In the genomic region with DNA sequence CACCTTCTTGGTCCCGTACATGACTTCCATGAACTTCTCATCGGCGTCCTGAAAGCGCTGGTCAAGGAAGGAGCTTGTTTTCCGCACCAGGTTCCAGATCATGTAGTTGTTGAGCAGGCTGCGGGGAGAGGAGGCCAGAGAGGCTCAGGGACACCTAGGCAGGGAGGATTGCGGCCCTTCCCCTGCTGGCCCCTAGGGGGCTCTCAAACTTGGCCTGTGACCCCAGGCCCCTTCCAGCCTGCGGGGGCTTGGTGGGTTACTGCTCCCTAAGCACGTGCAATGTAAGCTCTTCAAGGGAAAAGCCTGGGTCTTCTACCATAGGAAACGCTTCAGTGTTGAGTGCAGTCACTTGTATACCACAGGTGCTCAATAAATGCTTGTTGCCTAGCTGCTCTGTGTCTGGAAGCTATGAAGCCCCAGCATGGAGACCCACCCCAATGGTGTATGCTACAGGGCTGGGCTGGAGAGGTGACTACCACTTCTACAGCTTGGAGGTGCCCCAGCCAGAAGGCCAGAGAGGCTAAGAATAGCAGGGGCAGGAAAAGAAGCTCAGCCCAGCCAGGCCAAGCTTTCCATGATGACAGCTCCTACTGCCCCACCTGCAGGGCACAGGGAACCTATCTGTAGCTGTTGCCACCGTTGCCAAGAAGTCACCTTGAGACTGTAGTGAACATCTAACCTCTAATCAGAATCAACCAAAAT, we compare ENCODE assay signal across 14 cellular contexts. TPM values are rescaled to one million over a fixed set of nuclear protein-coding genes. Genes with fewer than 3 reads are reported as not detected.
DNase-seq lines count a peak whose midpoint lies in the region; ATAC-seq and TF ChIP-seq lines count a peak whose summit lies in the region.
"Had no signal": no experiment of that assay in that cellular context is flagged by ENCODE, and none has a peak within 500 bp of the region (broad histone marks: within the 10 kb centered on the region; RNA-seq: fewer than 3 reads in every experiment).

No MANE protein-coding gene starts in this region.

- H3K79me2 ChIP-seq in GM23248 (ENCODE audit: insufficient read depth): no peaks in the 10 kb centered on the region

- H3K27ac Mint-ChIP-seq in WTC11: no peak overlapping the region
- H3K27ac Mint-ChIP-seq: stimulated activated naive CD8-positive, alpha-beta T cell treated with anti-CD3 and anti-CD28 coated beads, Interleukin-15, Interleukin-2, amounts not matched to agents 100 ng/mL and 50 ng/mL, for 24 hours had no signal

- POLR2A ChIA-PET in WTC11 (lab: Charles Lee): interaction anchor here (0.6 kb wide), 1 partner anchor 158 kb away, joined by 3 read pairs; no protein-coding TSS in a partner anchor

- ATAC-seq in WTC11 (peak; percentile 88), GM18858 (IDR thresholded peaks at IDR 0.05; ENCODE audit: unreplicated experiment) (no peak)

- no peak overlapping the region for H3K9ac ChIP-seq in GM23248

- no peak overlapping the region for H2AFZ ChIP-seq in GM23248

- no peak overlapping the region for H3K4me3 Mint-ChIP-seq in WTC11
- H3K4me3 Mint-ChIP-seq: stimulated activated naive CD8-positive, alpha-beta T cell treated with anti-CD3 and anti-CD28 coated beads, Interleukin-15, Interleukin-2, amounts not matched to agents 100 ng/mL and 50 ng/mL, for 24 hours had no signal

- TF ChIP-seq CTCF in AG10803 (conservative IDR thresholded peaks at IDR 0.05; ENCODE audit: low read length) (peak; percentile 38), GM12872 (IDR thresholded peaks at IDR 0.05; ENCODE audit: insufficient read depth, low read depth, low read length) (peak; percentile 56), WTC11 (IDR thresholded peaks at IDR 0.05) (peak; percentile 66)

- H3K36me3 Mint-ChIP-seq in WTC11: peaks cover 11% of the 10 kb centered on the region

- H4K20me1 ChIP-seq in GM23248 (ENCODE audit: insufficient read depth): no peaks in the 10 kb centered on the region; the same call in 1 of the 2 replicates

- H3K4me2 ChIP-seq in GM23248 (ENCODE audit: unreplicated experiment): no peak overlapping the region

- H3F3A ChIP-seq in GM23248 (ENCODE audit: insufficient read depth): no peaks in the 10 kb centered on the region; the same call in 1 of the 2 replicates

- H3K27me3 Mint-ChIP-seq in WTC11 (ENCODE audit: low read depth): no peaks in the 10 kb centered on the region
- H3K27me3 Mint-ChIP-seq: stimulated activated naive CD8-positive, alpha-beta T cell treated with anti-CD3 and anti-CD28 coated beads, Interleukin-15, Interleukin-2, amounts not matched to agents 100 ng/mL and 50 ng/mL, for 24 hours had no signal

- H3K9me3 Mint-ChIP-seq in WTC11: peaks cover 4% of the 10 kb centered on the region
- H3K9me3 Mint-ChIP-seq: stimulated activated naive CD8-positive, alpha-beta T cell treated with anti-CD3 and anti-CD28 coated beads, Interleukin-15, Interleukin-2, amounts not matched to agents 100 ng/mL and 50 ng/mL, for 24 hours had no signal

- H3K9me3 ChIP-seq in GM23248 (ENCODE audit: low read depth): no peaks in the 10 kb centered on the region

- H3K4me1 ChIP-seq in GM23248 (ENCODE audit: insufficient read depth): no peaks in the 10 kb centered on the region

- no peak for DNase-seq in AG10803 (ENCODE audit: low read depth)
- DNase-seq in WTC11 (ENCODE audit: low spot score): peak; percentile 67
- peak; percentile 77 for DNase-seq in iPS-NIHi7 (ENCODE audit: extremely low spot score)
- DNase-seq in GM23248: no peak
- DNase-seq in NOMO-1 treated with dmso at 0.1 percent for 144 hours (lab: John Stamatoyannopoulos, UW; ENCODE audit: unreplicated experiment): no peak
- DNase-seq in amniotic stem cell (lab: John Stamatoyannopoulos, UW): no peak
- DNase-seq: hippocampal formation; KG1; NCI-H345; stimulated activated CD4-positive, alpha-beta T cell treated with anti-CD3 and anti-CD28 coated beads, Interleukin-15, amount 100 ng/mL, for 24 hours; SW 1271 had no signal

- H3K4me1 Mint-ChIP-seq in WTC11: peaks cover 7% of the 10 kb centered on the region

- in situ Hi-C loops in GM23248 (cut with MboI): loop anchor here (25.0 kb wide), 1 partner anchor 242 kb away; no protein-coding TSS in a partner anchor

- 90 to 91% methylated on average over 11 of the region's 11 CpGs for WGBS in GM23248 (ENCODE audit: low coverage in 1 of 2, low lambda C conversion rate in 2 of 2, missing lambda C conversion rate in 2 of 2), 2 experiments

- CTCF ChIA-PET in WTC11 (lab: Charles Lee): interaction anchor here (0.5 to 7.2 kb wide), 40 partner anchors 9 to 778 kb away, joined by 3 to 69 read pairs (median 4); no protein-coding TSS in a partner anchor

- H3K36me3 ChIP-seq in GM23248 (ENCODE audit: low read depth): peaks cover 28% of the 10 kb centered on the region

- H3K9me2 ChIP-seq in GM23248 (ENCODE audit: insufficient read depth): no peaks in the 10 kb centered on the region

- H3K4me3 ChIP-seq in AG10803 (ENCODE audit: low read length): no peak overlapping the region
- no peak overlapping the region for H3K4me3 ChIP-seq in GM23248

- no peaks in the 10 kb centered on the region for H3K27me3 ChIP-seq in GM23248 (replicated peaks; ENCODE audit: insufficient read depth)

- H3K27ac ChIP-seq in GM23248: no peak overlapping the region

TF ChIP-seq in WTC11, 78 proteins besides CTCF, POLR2A, EP300 and RAD21:
- no peak for TF ChIP-seq ZNF263 (CRISPR knock-in tag; IDR thresholded peaks at IDR 0.05; ENCODE audit: low read depth)
- TF ChIP-seq, protein P1, sequence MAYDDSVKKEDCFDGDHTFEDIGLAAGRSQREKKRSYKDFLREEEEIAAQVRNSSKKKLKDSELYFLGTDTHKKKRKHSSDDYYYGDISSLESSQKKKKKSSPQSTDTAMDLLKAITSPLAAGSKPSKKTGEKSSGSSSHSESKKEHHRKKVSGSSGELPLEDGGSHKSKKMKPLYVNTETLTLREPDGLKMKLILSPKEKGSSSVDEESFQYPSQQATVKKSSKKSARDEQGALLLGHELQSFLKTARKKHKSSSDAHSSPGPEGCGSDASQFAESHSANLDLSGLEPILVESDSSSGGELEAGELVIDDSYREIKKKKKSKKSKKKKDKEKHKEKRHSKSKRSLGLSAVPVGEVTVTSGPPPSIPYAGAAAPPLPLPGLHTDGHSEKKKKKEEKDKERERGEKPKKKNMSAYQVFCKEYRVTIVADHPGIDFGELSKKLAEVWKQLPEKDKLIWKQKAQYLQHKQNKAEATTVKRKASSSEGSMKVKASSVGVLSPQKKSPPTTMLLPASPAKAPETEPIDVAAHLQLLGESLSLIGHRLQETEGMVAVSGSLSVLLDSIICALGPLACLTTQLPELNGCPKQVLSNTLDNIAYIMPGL (CRISPR knock-in tag; IDR thresholded peaks at IDR 0.05): 0 out of 2 replicates have a peak, but pooled peaks have one; percentile 34

RNA-seq across cellular contexts. Expression of a gene that starts 45.1 kb away (rescaled TPM):
- total RNA-seq in WTC11 (2021): 40.6 to 45.0 TPM (median 42.0 TPM) in 3 replicates
- 100 and 124 TPM in 2 replicates for total RNA-seq in GM23248 (2014; rRNA removed; shearing (Covaris generic))
- 82.3 and 84.2 TPM in 2 replicates for polyA plus RNA-seq in GM23248 (2016; fragmentation: Nextera tagmentation; extraction: Ambion mirVana)

Comparison
In these comparisons a context has a peak if more than half of its experiments do, and no peak if none do; other contexts are left out.
1. DNase-seq: peak in WTC11 (single experiment) and iPS-NIHi7 (single experiment); none in AG10803 (single experiment), GM23248 (single experiment), NOMO-1 treated with dmso at 0.1 percent for 144 hours (single experiment) and amniotic stem cell (single experiment).
2. Peak in every context shown above with its lines, with median percentiles within 50 percentile points of each other: CTCF ChIP-seq.